ENCODE assay signal across 8 cellular contexts in genomic region chr11:64894070-64894811, GRCh38. TPM values are rescaled to one million over a fixed set of nuclear protein-coding genes. Genes with fewer than 3 reads are reported as not detected.
A peak's percentile ranks its signal among the peaks of the same experiment; 100 is the strongest.
DNase-seq lines count a peak whose midpoint lies in the region; ATAC-seq and TF ChIP-seq lines count a peak whose summit lies in the region.

No MANE protein-coding gene starts in this region.

- no peak overlapping the region for H3K27ac ChIP-seq in breast epithelium

- no peaks in the 10 kb centered on the region for H3K4me1 ChIP-seq in breast epithelium

- DNase-seq in COR-L47 (lab: John Stamatoyannopoulos, UW) (peak; percentile 6), NCI-H2107 treated with DMSO at 0.1 percent for 48 hours (lab: John Stamatoyannopoulos, UW; ENCODE audit: unreplicated experiment) (peak; percentile 8), breast epithelium (ENCODE audit: low spot score in 2 of 2) (peak; percentile 62 to 82), left lobe of liver (ENCODE audit: low spot score) (peak; percentile 91), cortex of kidney (lab: John Stamatoyannopoulos, UW) (no peak)
- peak; percentile 94 for DNase-seq in stimulated activated CD4-positive, alpha-beta T cell treated with anti-CD3 and anti-CD28 coated beads, Interleukin-4, amount 100 ng/mL, for 24 hours

- intact Hi-C loops in breast epithelium (cut with DNase I; ENCODE audit: low total_unique reads), result no loop called here

- peak; percentile 90 for TF ChIP-seq CTCF in WI38 (IDR thresholded peaks at IDR 0.05; ENCODE audit: low read depth, low read length)
- TF ChIP-seq CTCF in breast epithelium (IDR thresholded peaks at IDR 0.05), result peak; percentile 64 to 86 (median 83)

- no peaks in the 10 kb centered on the region for H3K27me3 ChIP-seq in breast epithelium

- H3K4me3 ChIP-seq in WI38 (ENCODE audit: low read depth, low read length) (no peak overlapping the region), breast epithelium (no peak overlapping the region)

- no peaks in the 10 kb centered on the region for H3K36me3 ChIP-seq in breast epithelium

- ATAC-seq in GM21825 (IDR thresholded peaks at IDR 0.05; ENCODE audit: unreplicated experiment), result peak; percentile 61
- peak; percentile 67 for ATAC-seq in left lobe of liver

- TF ChIP-seq POLR2A in breast epithelium (IDR thresholded peaks at IDR 0.05), result no peak

- H3K9me3 ChIP-seq in breast epithelium, result no peaks in the 10 kb centered on the region

RNA-seq across cellular contexts. Expression of gene EHD1, which starts 15.8 kb away (rescaled TPM):
- total RNA-seq in breast epithelium (10 to 100 TPM; 26.9 to 45.4 (median 31.2) TPM), left lobe of liver (29.9 TPM)

RNA-seq across cellular contexts. Expression of gene ATG2A, which starts 22.8 kb away (rescaled TPM):
- 10 to 100 TPM; 20.0 to 22.1 (median 21.2) TPM for total RNA-seq in breast epithelium
- 34.0 TPM for total RNA-seq in left lobe of liver

RNA-seq across cellular contexts. Expression of gene PPP2R5B, which starts 30.2 kb away (rescaled TPM):
- 10 to 100 TPM; 12.8 to 14.0 (median 13.8) TPM for total RNA-seq in breast epithelium
- total RNA-seq in left lobe of liver, result 9.1 TPM

RNA-seq across cellular contexts. Expression of gene GPHA2, which starts 41.5 kb away (rescaled TPM):
- not detected for total RNA-seq in breast epithelium
- total RNA-seq in left lobe of liver, result 0.25 TPM

RNA-seq across cellular contexts. Expression of gene CDC42BPG, which starts 49.8 kb away (rescaled TPM):
- total RNA-seq in breast epithelium (10 to 100 TPM in 1 of 3 donors, 1 to 10 TPM in 1, not detected in 1; 5.9 to 14.9 TPM), left lobe of liver (1.2 TPM)
